In genomic region chr21:33286076-33286475, GRCh38 we compare ENCODE assay signal across 15 cellular contexts. TPM values are rescaled to one million over a fixed set of nuclear protein-coding genes. Genes with fewer than 3 reads are reported as not detected.
A peak's percentile ranks its signal among the peaks of the same experiment; 100 is the strongest.
DNase-seq lines count a peak whose midpoint lies in the region; ATAC-seq and TF ChIP-seq lines count a peak whose summit lies in the region.
"Had no signal": no experiment of that assay in that cellular context is flagged by ENCODE, and none has a peak within 500 bp of the region (broad histone marks: within the 10 kb centered on the region; RNA-seq: fewer than 3 reads in every experiment).

No MANE protein-coding gene starts in this region.

- H3K9me3 Mint-ChIP-seq in mesothelial cell of epicardium, result peaks cover under 1% of the 10 kb centered on the region

- H3K27me3 ChIP-seq in RWPE2 (ENCODE audit: insufficient read depth, poor library complexity, severe bottlenecking) (no peaks in the 10 kb centered on the region), colonic mucosa (no peaks in the 10 kb centered on the region), thoracic aorta (replicated peaks; ENCODE audit: insufficient read depth) (no peaks in the 10 kb centered on the region)

- H3K9me3 ChIP-seq in RWPE2 (ENCODE audit: severe bottlenecking) (no peaks in the 10 kb centered on the region), colonic mucosa (no peaks in the 10 kb centered on the region), thoracic aorta (no peaks in the 10 kb centered on the region)

- H3K4me3 ChIP-seq in RWPE2 (ENCODE audit: severe bottlenecking) (no peak overlapping the region), colonic mucosa (no peak overlapping the region), thoracic aorta (no peak overlapping the region)

- no peak overlapping the region for H3K9ac ChIP-seq in colonic mucosa (ENCODE audit: low read depth in 2 of 2, low read length in 2 of 2)
- H3K9ac ChIP-seq: parathyroid adenoma had no signal

- peaks cover 26% of the 10 kb centered on the region for H3K36me3 Mint-ChIP-seq in mesothelial cell of epicardium

- H3K4me1 Mint-ChIP-seq in mesothelial cell of epicardium, result peaks cover 38% of the 10 kb centered on the region
- H3K4me1 Mint-ChIP-seq: brain had no signal

- H3K36me3 ChIP-seq in RWPE2 (ENCODE audit: low read depth), result no peaks in the 10 kb centered on the region
- H3K36me3 ChIP-seq in colonic mucosa, result no peaks in the 10 kb centered on the region
- H3K36me3 ChIP-seq in thoracic aorta, result peaks cover 13% of the 10 kb centered on the region

- no peak for TF ChIP-seq CTCF in RWPE2 (IDR thresholded peaks at IDR 0.05; ENCODE audit: poor library complexity, severe bottlenecking)
- no peak for TF ChIP-seq CTCF in colonic mucosa (IDR thresholded peaks at IDR 0.05)
- TF ChIP-seq CTCF in mesothelial cell of epicardium (IDR thresholded peaks at IDR 0.05; ENCODE audit: unreplicated experiment), result no peak
- TF ChIP-seq CTCF in thoracic aorta (IDR thresholded peaks at IDR 0.05), result no peak

- ATAC-seq in RWPE2 (ENCODE audit: low read depth) (no peak), thoracic aorta (ENCODE audit: insufficient number of reproducible peaks, low FRiP score, low read depth) (no peak), GM21360 (IDR thresholded peaks at IDR 0.05; ENCODE audit: unreplicated experiment) (no peak)

- H3K4me3 Mint-ChIP-seq in mesothelial cell of epicardium, result no peak overlapping the region
- H3K4me3 Mint-ChIP-seq: brain had no signal

- intact Hi-C loops in colonic mucosa (cut with DNase I), result no loop called here

- H3K4me1 ChIP-seq in RWPE2 (ENCODE audit: insufficient read depth, poor library complexity, severe bottlenecking) (peaks cover 10% of the 10 kb centered on the region), colonic mucosa (peaks cover 7% of the 10 kb centered on the region), thoracic aorta (ENCODE audit: control insufficient read depth in 1 of 2, low read depth in 2 of 2) (peaks cover 7 to 21% of the 10 kb centered on the region in 2 donors)
- H3K4me1 ChIP-seq: parathyroid adenoma had no signal

- H3K27ac ChIP-seq in RWPE2 (ENCODE audit: poor library complexity, severe bottlenecking) (peak overlapping the region; percentile 24), colonic mucosa (peak overlapping the region; percentile 39), thoracic aorta (peak overlapping the region; percentile 42 to 73)

- DNase-seq in RWPE2 (ENCODE audit: low spot score) (no peak), colonic mucosa (no peak), mesothelial cell of epicardium (ENCODE audit: low spot score in 2 of 2, unreplicated experiment in 2 of 2) (no peak), thoracic aorta (ENCODE audit: low spot score) (no peak), HUDEP-2 (lab: John Stamatoyannopoulos, UW; ENCODE audit: unreplicated experiment in 76 of 76) (no peak), NCI-H69 (lab: John Stamatoyannopoulos, UW) (no peak)
- DNase-seq: activated CD4-positive, alpha-beta T cell treated with anti-CD3 and anti-CD28 coated beads for 4 hours; head of caudate nucleus; NCI-H2171 treated with DMSO at 0.1 percent for 48 hours; OCI-M1; stimulated activated CD4-positive, alpha-beta T cell treated with anti-CD3 and anti-CD28 coated beads, Interleukin-2, amount 100 ng/mL, for 24 hours; T-helper 1 cell had no signal

- peak overlapping the region; percentile 93 for H3K27ac Mint-ChIP-seq in mesothelial cell of epicardium

- no peaks in the 10 kb centered on the region for H3K27me3 Mint-ChIP-seq in mesothelial cell of epicardium (ENCODE audit: low read depth)

RNA-seq across cellular contexts. Expression of gene IL10RB, which starts 19.9 kb away (rescaled TPM):
- 10 to 100 TPM; 48.0 to 86.3 TPM for total RNA-seq in colonic mucosa
- total RNA-seq in mesothelial cell of epicardium, result 17.2 to 19.2 TPM (median 19.1 TPM) in 3 replicates
- total RNA-seq in thoracic aorta, result 10 to 100 TPM; 13.0 to 33.6 TPM

RNA-seq across cellular contexts. Expression of gene IFNAR1, which starts 38.7 kb away (rescaled TPM):
- total RNA-seq in colonic mucosa (10 to 100 TPM; 32.3 to 62.2 TPM), mesothelial cell of epicardium (24.8 to 28.7 TPM (median 27.0 TPM) in 3 replicates), thoracic aorta (10 to 100 TPM; 31.3 to 61.9 TPM)

RNA-seq across cellular contexts. Expression of gene IFNAR2, which starts 56.3 kb away (rescaled TPM):
- total RNA-seq in colonic mucosa (10 to 100 TPM in 1 of 2 donors, 1 to 10 TPM in 1; 7.0 to 19.5 TPM), mesothelial cell of epicardium (19.4 to 20.7 TPM (median 20.3 TPM) in 3 replicates), thoracic aorta (10 to 100 TPM; 15.2 to 36.1 TPM)
